ENCODE assay signal across 8 cellular contexts in the genomic region with DNA sequence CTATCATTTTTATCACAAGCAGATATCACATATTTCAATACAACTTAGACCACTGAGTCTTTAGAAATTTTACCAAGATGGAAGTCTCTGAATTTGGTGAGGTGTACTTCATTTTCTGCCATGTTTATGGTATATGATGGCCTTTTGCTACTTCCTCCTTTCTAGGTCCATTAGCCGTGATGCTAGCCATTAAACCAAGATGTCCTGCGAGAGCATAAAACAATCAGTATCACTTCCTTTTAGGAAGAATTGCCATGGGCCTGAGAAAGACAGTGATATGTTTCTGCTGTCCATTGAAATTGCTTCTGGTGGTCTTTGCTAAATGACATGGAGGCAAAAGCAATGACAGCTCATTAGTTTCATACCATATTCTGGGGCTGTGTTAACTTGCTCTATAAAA.
"Had no signal": no experiment of that assay in that cellular context is flagged by ENCODE, and none has a peak within 500 bp of the region (broad histone marks: within the 10 kb centered on the region; RNA-seq: fewer than 3 reads in every experiment).

No MANE protein-coding gene starts in this region.

- H3K9ac ChIP-seq: GM23248 had no signal

- FAIRE-seq: H54, HepG2 had no signal

- H3K27ac ChIP-seq: GM23248, HL-60 had no signal

- H2AFZ ChIP-seq: GM23248 had no signal

- ATAC-seq: HepG2 had no signal

- DNase-seq: GM23248, GOT3, H9, HCEC 1CT, KBM-7 had no signal

- H3K4me3 ChIP-seq: GM23248 had no signal
